Comparison of ENCODE assay signal across 8 cellular contexts in the genomic region with DNA sequence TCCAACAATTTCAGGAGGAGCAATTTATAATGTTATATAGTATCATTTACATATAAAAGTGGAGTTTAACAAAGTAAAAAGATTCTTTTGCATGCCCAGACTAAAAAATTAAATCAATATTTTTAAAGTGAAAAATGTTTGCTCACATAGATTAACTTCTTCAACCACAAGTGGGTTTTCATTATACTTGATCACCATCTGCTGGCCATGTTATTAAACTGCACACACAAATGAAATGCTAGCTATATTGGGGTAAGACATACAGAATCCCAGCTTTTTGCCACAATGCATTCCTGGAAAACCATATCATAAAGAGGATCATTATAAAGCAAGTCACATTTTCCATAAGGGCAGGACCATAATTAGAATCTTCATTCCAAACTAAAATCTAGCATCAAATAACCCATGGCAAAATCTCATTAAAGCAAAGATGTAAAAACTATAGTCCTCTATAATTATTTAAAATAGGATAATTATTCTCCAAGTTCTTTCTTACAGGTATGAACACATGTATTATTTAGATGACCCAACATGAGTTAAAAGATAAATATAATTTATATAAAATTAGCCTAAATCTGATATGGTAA. TPM values are rescaled to one million over a fixed set of nuclear protein-coding genes. Genes with fewer than 3 reads are reported as not detected.
DNase-seq lines count a peak whose midpoint lies in the region; TF ChIP-seq lines count a peak whose summit lies in the region.

No MANE protein-coding gene starts in this region.

- POLR2A ChIA-PET in AG04450 (lab: Yijun Ruan, JAX), result no interaction called here

- TF ChIP-seq CTCF in AG04450 (IDR thresholded peaks at IDR 0.05; ENCODE audit: low read depth, low read length) (peak; percentile 68), GM06990 (IDR thresholded peaks at IDR 0.05; ENCODE audit: insufficient read depth, low read length, poor library complexity, severe bottlenecking) (peak; percentile 52), suprapubic skin (IDR thresholded peaks at IDR 0.05) (peak; percentile 44 to 62)

- intact Hi-C loops in activated T-helper 1 cell treated with anti-CD3 and anti-CD28 coated beads, Interleukin-12 subunit alpha, Interleukin-12 subunit beta, Interleukin-2, Interleukin-4 antibody, amounts not matched to agents 30 ng/mL and 10 ng/mL and 1 ng/mL, durations not matched to agents 14 hours and 24 hours and 36 hours (cut with micrococcal nuclease), result loop anchor here (1.0 to 5.0 kb wide), 3 partner anchors 603 to 887 kb away; partner anchors contain the start of gene AXIN2

- H3K9me3 ChIP-seq in AG04450 (ENCODE audit: control insufficient read depth, insufficient read depth, low read length), result no peaks in the 10 kb centered on the region
- H3K9me3 ChIP-seq in suprapubic skin, result no peaks in the 10 kb centered on the region

- H3K36me3 ChIP-seq in GM06990 (ENCODE audit: control insufficient read depth, insufficient read depth, low read length) (no peaks in the 10 kb centered on the region), suprapubic skin (no peaks in the 10 kb centered on the region)

- no peak overlapping the region for H3K27ac Mint-ChIP-seq in activated T-helper 1 cell treated with anti-CD3 and anti-CD28 coated beads, Interleukin-12 subunit alpha, Interleukin-12 subunit beta, Interleukin-2, Interleukin-4 antibody, amounts not matched to agents 30 ng/mL and 10 ng/mL and 1 ng/mL, durations not matched to agents 14 hours and 24 hours and 36 hours

- H3K4me1 Mint-ChIP-seq in activated T-helper 1 cell treated with anti-CD3 and anti-CD28 coated beads, Interleukin-12 subunit alpha, Interleukin-12 subunit beta, Interleukin-2, Interleukin-4 antibody, amounts not matched to agents 30 ng/mL and 10 ng/mL and 1 ng/mL, durations not matched to agents 14 hours and 24 hours and 36 hours (ENCODE audit: low read depth), result no peaks in the 10 kb centered on the region

- H3K27ac ChIP-seq in AG04450 (ENCODE audit: low read depth, low read length), result no peak overlapping the region
- H3K27ac ChIP-seq in suprapubic skin, result no peak overlapping the region

- DNase-seq in AG04450 (ENCODE audit: low read depth, low spot score) (peak; percentile 32), GM06990 (ENCODE audit: extremely low read depth, insufficient read length) (no peak), NCI-H1694 (lab: John Stamatoyannopoulos, UW) (peak; percentile 35), iPS DF 4.7 (ENCODE audit: extremely low read depth, low spot score) (peak; percentile 2), suprapubic skin (ENCODE audit: low spot score in 2 of 2) (no peak)
- DNase-seq in activated T-helper 1 cell treated with anti-CD3 and anti-CD28 coated beads, Interleukin-12 subunit alpha, Interleukin-12 subunit beta, Interleukin-2, Interleukin-4 antibody, amounts not matched to agents 30 ng/mL and 10 ng/mL and 1 ng/mL, durations not matched to agents 14 hours and 24 hours and 36 hours (ENCODE audit: low spot score), result peak; percentile 4
- DNase-seq in stimulated activated CD4-positive, alpha-beta T cell treated with anti-CD3 and anti-CD28 coated beads, Interleukin-15, amount 100 ng/mL, for 24 hours, result no peak
- DNase-seq in stimulated activated CD8-positive, alpha-beta memory T cell treated with anti-CD3 and anti-CD28 coated beads, Interleukin-4, amount 100 ng/mL, for 48 hours, result no peak

- H3K4me3 ChIP-seq in AG04450 (ENCODE audit: low read depth, low read length) (no peak overlapping the region), GM06990 (replicated peaks; ENCODE audit: low read depth, low read length) (no peak overlapping the region), suprapubic skin (no peak overlapping the region)

- TF ChIP-seq EP300 in suprapubic skin (IDR thresholded peaks at IDR 0.05), result no peak

- H3K27me3 ChIP-seq in AG04450 (ENCODE audit: control insufficient read depth, insufficient read depth, low read length) (no peaks in the 10 kb centered on the region), GM06990 (replicated peaks; ENCODE audit: control insufficient read depth, insufficient read depth, low read length) (no peaks in the 10 kb centered on the region), suprapubic skin (no peaks in the 10 kb centered on the region)

- no peaks in the 10 kb centered on the region for H3K36me3 Mint-ChIP-seq in activated T-helper 1 cell treated with anti-CD3 and anti-CD28 coated beads, Interleukin-12 subunit alpha, Interleukin-12 subunit beta, Interleukin-2, Interleukin-4 antibody, amounts not matched to agents 30 ng/mL and 10 ng/mL and 1 ng/mL, durations not matched to agents 14 hours and 24 hours and 36 hours (ENCODE audit: low read depth)

- H3K27me3 Mint-ChIP-seq in activated T-helper 1 cell treated with anti-CD3 and anti-CD28 coated beads, Interleukin-12 subunit alpha, Interleukin-12 subunit beta, Interleukin-2, Interleukin-4 antibody, amounts not matched to agents 30 ng/mL and 10 ng/mL and 1 ng/mL, durations not matched to agents 14 hours and 24 hours and 36 hours (ENCODE audit: insufficient read depth), result no peaks in the 10 kb centered on the region

- no peaks in the 10 kb centered on the region for H3K4me1 ChIP-seq in suprapubic skin

- no peak for TF ChIP-seq POLR2A in suprapubic skin (IDR thresholded peaks at IDR 0.05)

- CTCF ChIA-PET in AG04450 (lab: Charles Lee), result interaction anchor here (0.5 to 5.8 kb wide), 6 partner anchors 15 to 933 kb away, joined by 3 to 79 read pairs (median 16); no protein-coding TSS in a partner anchor

- H3K9me3 Mint-ChIP-seq in activated T-helper 1 cell treated with anti-CD3 and anti-CD28 coated beads, Interleukin-12 subunit alpha, Interleukin-12 subunit beta, Interleukin-2, Interleukin-4 antibody, amounts not matched to agents 30 ng/mL and 10 ng/mL and 1 ng/mL, durations not matched to agents 14 hours and 24 hours and 36 hours, result no peaks in the 10 kb centered on the region

- H3K4me3 Mint-ChIP-seq in activated T-helper 1 cell treated with anti-CD3 and anti-CD28 coated beads, Interleukin-12 subunit alpha, Interleukin-12 subunit beta, Interleukin-2, Interleukin-4 antibody, amounts not matched to agents 30 ng/mL and 10 ng/mL and 1 ng/mL, durations not matched to agents 14 hours and 24 hours and 36 hours, result no peak overlapping the region

RNA-seq across cellular contexts. Expression of gene CEP112, which starts 26.3 kb away (rescaled TPM):
- 5.7 and 6.3 TPM in 2 replicates for polyA plus RNA-seq in AG04450 (2011; rRNA removed)
- 2.4 and 8.3 TPM in 2 replicates for polyA minus RNA-seq in AG04450 (2011; rRNA and poly(A)+ RNA removed)
- 1.3 and 1.7 TPM in 2 replicates for total RNA-seq in activated T-helper 1 cell treated with anti-CD3 and anti-CD28 coated beads, Interleukin-12 subunit alpha, Interleukin-12 subunit beta, Interleukin-2, Interleukin-4 antibody, amounts not matched to agents 30 ng/mL and 10 ng/mL and 1 ng/mL, durations not matched to agents 14 hours and 24 hours and 36 hours
- total RNA-seq in suprapubic skin, result 10 to 100 TPM in 1 of 4 donors, 1 to 10 TPM in 2, under 1 TPM in 1; 0.68 to 14.1 (median 6.6) TPM

Comparison
In these comparisons a context has a peak if more than half of its experiments do, and no peak if none do; other contexts are left out.
1. DNase-seq: peak in AG04450 (single experiment), NCI-H1694 (single experiment), activated T-helper 1 cell treated with anti-CD3 and anti-CD28 coated beads, Interleukin-12 subunit alpha, Interleukin-12 subunit beta, Interleukin-2, Interleukin-4 antibody, amounts not matched to agents 30 ng/mL and 10 ng/mL and 1 ng/mL, durations not matched to agents 14 hours and 24 hours and 36 hours (single experiment) and iPS DF 4.7 (single experiment); none in GM06990 (single experiment), suprapubic skin (0 of 2), stimulated activated CD4-positive, alpha-beta T cell treated with anti-CD3 and anti-CD28 coated beads, Interleukin-15, amount 100 ng/mL, for 24 hours (single experiment) and stimulated activated CD8-positive, alpha-beta memory T cell treated with anti-CD3 and anti-CD28 coated beads, Interleukin-4, amount 100 ng/mL, for 48 hours (single experiment).
2. Peak in every context shown above with its lines, with median percentiles within 50 percentile points of each other: CTCF ChIP-seq.